Comparison of ENCODE assay signal across 19 cellular contexts in the genomic region with DNA sequence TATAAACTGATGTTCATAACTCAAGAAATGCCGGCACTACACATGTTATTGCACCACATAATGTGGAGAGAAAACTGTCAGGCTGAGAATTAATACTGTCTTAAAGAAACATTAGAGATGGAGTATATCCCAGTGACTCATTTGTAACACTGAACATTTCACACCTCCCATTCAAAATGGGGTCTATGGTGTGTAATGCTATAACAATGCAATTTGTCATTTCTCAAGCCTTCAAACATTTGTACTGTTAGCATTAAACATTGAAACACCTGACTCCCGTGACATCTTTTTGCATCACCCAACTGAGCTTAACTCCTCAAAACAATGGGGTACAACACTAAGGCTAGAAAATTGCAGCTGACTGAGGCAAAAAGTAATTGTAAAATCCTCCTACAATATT.
DNase-seq lines count a peak whose midpoint lies in the region; ATAC-seq, FAIRE-seq and TF ChIP-seq lines count a peak whose summit lies in the region.
"Had no signal": no experiment of that assay in that cellular context is flagged by ENCODE, and none has a peak within 500 bp of the region (broad histone marks: within the 10 kb centered on the region; RNA-seq: fewer than 3 reads in every experiment).

No MANE protein-coding gene starts in this region.

- H3K9me3 Mint-ChIP-seq in stimulated activated memory B cell treated with anti-CD40 and anti-IgM and Interleukin-4, amounts not matched to agents 10 μg/mL and 1 μg/mL and 100 μg/mL, for 72 hours: no peaks in the 10 kb centered on the region
- H3K9me3 Mint-ChIP-seq: CD4-positive, alpha-beta memory T cell; natural killer cell treated with Interleukin-12 subunit alpha and Interleukin-12 subunit beta and Interleukin-15 and Interleukin-18, amount 100 ng/mL, for 72 hours; stimulated activated naive CD8-positive, alpha-beta T cell treated with anti-CD3 and anti-CD28 coated beads, Interleukin-15, Interleukin-2, amounts not matched to agents 100 ng/mL and 50 ng/mL, for 24 hours had no signal

- no peaks in the 10 kb centered on the region for H3K36me3 Mint-ChIP-seq in stimulated activated memory B cell treated with anti-CD40 and anti-IgM and Interleukin-4, amounts not matched to agents 10 μg/mL and 1 μg/mL and 100 μg/mL, for 72 hours
- H3K36me3 Mint-ChIP-seq: activated naive CD8-positive, alpha-beta T cell; CD4-positive, alpha-beta memory T cell; natural killer cell treated with Interleukin-12 subunit alpha and Interleukin-12 subunit beta and Interleukin-15 and Interleukin-18, amount 100 ng/mL, for 72 hours had no signal

- no peak for TF ChIP-seq CTCF in fibroblast of villous mesenchyme (IDR thresholded peaks at IDR 0.05; ENCODE audit: insufficient read depth, low read depth, low read length)
- no peak for TF ChIP-seq CTCF in spleen (IDR thresholded peaks at IDR 0.05 in 8 of 11, conservative IDR thresholded peaks at IDR 0.05 in 3 of 11)

- H3K4me1 Mint-ChIP-seq in stimulated activated memory B cell treated with anti-CD40 and anti-IgM and Interleukin-4, amounts not matched to agents 10 μg/mL and 1 μg/mL and 100 μg/mL, for 72 hours: no peaks in the 10 kb centered on the region
- H3K4me1 Mint-ChIP-seq: CD4-positive, alpha-beta memory T cell had no signal

- no peak overlapping the region for H3K27ac ChIP-seq in spleen
- H3K27ac ChIP-seq: right lobe of liver, WERI-Rb-1 had no signal

- peak; percentile 93 for FAIRE-seq in H54 (lab: Jason Lieb, UNC)
- FAIRE-seq: colon had no signal

- no peaks in the 10 kb centered on the region for H3K27me3 ChIP-seq in spleen (replicated peaks in 1 of 7)
- H3K27me3 ChIP-seq: right lobe of liver had no signal

- DNase-seq in H54 (ENCODE audit: insufficient read length, low spot score) (no peak), amniotic epithelial cell (ENCODE audit: low read depth) (peak; percentile 88), fibroblast of villous mesenchyme (ENCODE audit: low read depth) (peak; percentile 30), skeletal muscle cell (ENCODE audit: low read depth) (peak; percentile 67), spleen (no peak), medulla oblongata (ENCODE audit: extremely low spot score) (no peak), HT-29 (ENCODE audit: low spot score) (no peak)
- DNase-seq: CD4-positive, alpha-beta memory T cell; GDM1; left cardiac atrium; NCI-H187; NCI-H82; right lobe of liver; WERI-Rb-1 had no signal

- no peak for TF ChIP-seq POLR2A in H54 (IDR thresholded peaks at IDR 0.05; ENCODE audit: low read depth, low read length)
- no peak for TF ChIP-seq POLR2A in spleen (IDR thresholded peaks at IDR 0.05)

- no peak overlapping the region for H3K27ac Mint-ChIP-seq in stimulated activated memory B cell treated with anti-CD40 and anti-IgM and Interleukin-4, amounts not matched to agents 10 μg/mL and 1 μg/mL and 100 μg/mL, for 72 hours
- H3K27ac Mint-ChIP-seq: activated naive CD8-positive, alpha-beta T cell; CD4-positive, alpha-beta memory T cell; natural killer cell treated with Interleukin-12 subunit alpha and Interleukin-12 subunit beta and Interleukin-15 and Interleukin-18, amount 100 ng/mL, for 72 hours; stimulated activated naive CD8-positive, alpha-beta T cell treated with anti-CD3 and anti-CD28 coated beads, Interleukin-15, Interleukin-2, amounts not matched to agents 100 ng/mL and 50 ng/mL, for 24 hours had no signal

- intact Hi-C loops in spleen (cut with DNase I; ENCODE audit: low total_unique reads): no loop called here

- no peak for ATAC-seq in stimulated activated memory B cell treated with anti-CD40 and anti-IgM and Interleukin-4, amounts not matched to agents 10 μg/mL and 1 μg/mL and 100 μg/mL, for 72 hours
- ATAC-seq: natural killer cell treated with Interleukin-12 subunit alpha and Interleukin-12 subunit beta and Interleukin-15 and Interleukin-18, amount 100 ng/mL, for 72 hours had no signal

- no peaks in the 10 kb centered on the region for H3K9me3 ChIP-seq in spleen
- H3K9me3 ChIP-seq: right lobe of liver had no signal

- H3K27me3 Mint-ChIP-seq in stimulated activated memory B cell treated with anti-CD40 and anti-IgM and Interleukin-4, amounts not matched to agents 10 μg/mL and 1 μg/mL and 100 μg/mL, for 72 hours: no peaks in the 10 kb centered on the region
- H3K27me3 Mint-ChIP-seq: activated naive CD8-positive, alpha-beta T cell; CD4-positive, alpha-beta memory T cell; natural killer cell treated with Interleukin-12 subunit alpha and Interleukin-12 subunit beta and Interleukin-15 and Interleukin-18, amount 100 ng/mL, for 72 hours; stimulated activated naive CD8-positive, alpha-beta T cell treated with anti-CD3 and anti-CD28 coated beads, Interleukin-15, Interleukin-2, amounts not matched to agents 100 ng/mL and 50 ng/mL, for 24 hours had no signal

- WGBS in spleen, 5 donors: 91 to 97% (median 93%) methylated on average over 2 of the region's 2 CpGs

- peaks cover 0 to 48% (median 6%) of the 10 kb centered on the region in 6 donors for H3K36me3 ChIP-seq in spleen

- no peaks in the 10 kb centered on the region for H3K4me1 ChIP-seq in spleen
- H3K4me1 ChIP-seq: right lobe of liver had no signal

- no peak overlapping the region for H3K4me3 ChIP-seq in fibroblast of villous mesenchyme (ENCODE audit: low read depth, low read length)
- H3K4me3 ChIP-seq in skeletal muscle cell (ENCODE audit: low read depth, low read length): no peak overlapping the region
- no peak overlapping the region for H3K4me3 ChIP-seq in spleen
- H3K4me3 ChIP-seq: right lobe of liver had no signal

- H3K4me3 Mint-ChIP-seq in stimulated activated memory B cell treated with anti-CD40 and anti-IgM and Interleukin-4, amounts not matched to agents 10 μg/mL and 1 μg/mL and 100 μg/mL, for 72 hours: no peak overlapping the region
- H3K4me3 Mint-ChIP-seq: activated naive CD8-positive, alpha-beta T cell; CD4-positive, alpha-beta memory T cell; natural killer cell treated with Interleukin-12 subunit alpha and Interleukin-12 subunit beta and Interleukin-15 and Interleukin-18, amount 100 ng/mL, for 72 hours; stimulated activated naive CD8-positive, alpha-beta T cell treated with anti-CD3 and anti-CD28 coated beads, Interleukin-15, Interleukin-2, amounts not matched to agents 100 ng/mL and 50 ng/mL, for 24 hours had no signal

Comparison
In these comparisons a context has a peak if more than half of its experiments do, and no peak if none do; other contexts are left out.
1. DNase-seq: peak in amniotic epithelial cell (single experiment), fibroblast of villous mesenchyme (single experiment) and skeletal muscle cell (single experiment); none in H54 (single experiment), spleen (single experiment), medulla oblongata (single experiment) and HT-29 (single experiment).